Comparison of ENCODE assay signal across 8 cellular contexts in genomic region chr6:170584181-170584953, GRCh38. TPM values are rescaled to one million over a fixed set of nuclear protein-coding genes. Genes with fewer than 3 reads are reported as not detected.
DNase-seq lines count a peak whose midpoint lies in the region; ATAC-seq and TF ChIP-seq lines count a peak whose summit lies in the region.

Gene PDCD2 (minus strand): TSS chr6:170584637. CDS start chr6:170584581, 56 bp downstream.

- peak within 1 kb of the TSS; percentile 96 for H3K4me3 ChIP-seq in choroid plexus epithelial cell (ENCODE audit: low read depth, low read length)

- peak within 1 kb of the TSS; percentile 91 for H3K4me3 Mint-ChIP-seq in activated CD4-positive, alpha-beta T cell treated with anti-CD3 and anti-CD28 coated beads for 36 hours

- no peaks in the 10 kb centered on the region for H3K27me3 Mint-ChIP-seq in activated CD4-positive, alpha-beta T cell treated with anti-CD3 and anti-CD28 coated beads for 36 hours

- DNase-seq in Ammon's horn (ENCODE audit: low spot score) = peak; percentile 97
- peak; percentile 95 for DNase-seq in GM19238 (ENCODE audit: insufficient read length, low spot score)
- peak; percentile 74 for DNase-seq in NCI-H510A treated with DMSO at 0.1 percent for 48 hours (lab: John Stamatoyannopoulos, UW)
- peak; percentile 96 for DNase-seq in activated CD4-positive, alpha-beta T cell treated with anti-CD3 and anti-CD28 coated beads for 36 hours
- DNase-seq in choroid plexus epithelial cell (ENCODE audit: low read depth) = peak; percentile 91
- DNase-seq in kidney tubule cell (ENCODE audit: low spot score) = peak; percentile 95
- DNase-seq in stimulated activated CD4-positive, alpha-beta T cell treated with anti-CD3 and anti-CD28 coated beads, Interleukin-1b, Interleukin-23, amount 100 ng/mL, for 24 hours (ENCODE audit: low read depth in 4 of 4, low spot score in 1 of 4) = peak; percentile 81 to 92 (median 87)

- peaks cover 30% of the 10 kb centered on the region for H3K4me1 Mint-ChIP-seq in activated CD4-positive, alpha-beta T cell treated with anti-CD3 and anti-CD28 coated beads for 36 hours

- no peaks in the 10 kb centered on the region for H3K9me3 Mint-ChIP-seq in activated CD4-positive, alpha-beta T cell treated with anti-CD3 and anti-CD28 coated beads for 36 hours (ENCODE audit: low read depth)

- no peak for TF ChIP-seq CTCF in choroid plexus epithelial cell (conservative IDR thresholded peaks at IDR 0.05; ENCODE audit: low read depth, low read length)

- H3K36me3 Mint-ChIP-seq in activated CD4-positive, alpha-beta T cell treated with anti-CD3 and anti-CD28 coated beads for 36 hours (ENCODE audit: low read depth) = peaks cover 40% of the 10 kb centered on the region

- intact Hi-C loops in activated CD4-positive, alpha-beta T cell treated with anti-CD3 and anti-CD28 coated beads for 36 hours (cut with DNase I, micrococcal nuclease) = loop anchor here (1.0 kb wide), 4 partner anchors 30 to 882 kb away; partner anchors contain the start of genes FAM120B (in 2 of the 2), TBP (in 2 of the 2), C6orf120 (in 1 of the 2) and DYNLT2 (in 1 of the 2)

- CTCF ChIA-PET in activated CD4-positive, alpha-beta T cell treated with anti-CD3 and anti-CD28 coated beads for 36 hours (lab: Charles Lee) = interaction anchor here (0.8 to 1.9 kb wide), 7 partner anchors 10 to 41 kb away, joined by 3 to 10 read pairs (median 4); partner anchors contain the start of gene PSMB1

- ATAC-seq in HG03442 (IDR thresholded peaks at IDR 0.05; ENCODE audit: unreplicated experiment) = peak; percentile 96
- ATAC-seq in activated CD4-positive, alpha-beta T cell treated with anti-CD3 and anti-CD28 coated beads for 36 hours = peak; percentile 96

- H3K27ac Mint-ChIP-seq in activated CD4-positive, alpha-beta T cell treated with anti-CD3 and anti-CD28 coated beads for 36 hours = peak within 1 kb of the TSS; percentile 95

- POLR2A ChIA-PET in activated CD4-positive, alpha-beta T cell treated with anti-CD3 and anti-CD28 coated beads for 36 hours (lab: Charles Lee) = interaction anchor here (1.7 kb wide), 1 partner anchor 32 kb away, joined by 5 read pairs; no protein-coding TSS in a partner anchor

RNA-seq across cellular contexts. Expression of gene PDCD2, which starts in this region (rescaled TPM):
- total RNA-seq in activated CD4-positive, alpha-beta T cell treated with anti-CD3 and anti-CD28 coated beads for 36 hours = 100 to 1,000 TPM; 133 to 152 TPM

Comparison
In these comparisons a context has a peak if more than half of its experiments do, and no peak if none do; other contexts are left out.
1. Peak in every context shown above with its lines: DNase-seq, ATAC-seq and H3K4me3 ChIP-seq.